In genomic region chr1:119747451-119747850, GRCh38 we compare ENCODE assay signal across 13 cellular contexts.
"Had no signal": no experiment of that assay in that cellular context is flagged by ENCODE, and none has a peak within 500 bp of the region (broad histone marks: within the 10 kb centered on the region; RNA-seq: fewer than 3 reads in every experiment).

No MANE protein-coding gene starts in this region.

- DNase-seq: activated CD4-positive, alpha-beta T cell treated with anti-CD3 and anti-CD28 coated beads for 48 hours; activated CD8-positive, alpha-beta T cell treated with anti-CD3 and anti-CD28 coated beads, Interleukin-2, amount 10 ng/mL, durations not matched to agents 7 days and 5 days; activated naive CD4-positive, alpha-beta T cell treated with anti-CD3 and anti-CD28 coated beads, Interleukin-2, amount 10 ng/mL, durations not matched to agents 7 days and 5 days; amniotic stem cell; foreskin melanocyte; head of caudate nucleus; kidney; midbrain; right cardiac atrium; spleen; stimulated activated CD4-positive, alpha-beta T cell treated with anti-CD3 and anti-CD28 coated beads, Interleukin-1b, Interleukin-23, amount 100 ng/mL, for 48 hours; stimulated activated naive B cell treated with anti-CD40 and anti-IgM and Interleukin-4, amounts not matched to agents 10 μg/mL and 1 μg/mL and 100 μg/mL, for 72 hours had no signal

- H3K9me3 ChIP-seq: spleen had no signal

- H3K4me3 ChIP-seq: spleen had no signal

- H3K27ac ChIP-seq: spleen, VCaP had no signal

- H3K36me3 ChIP-seq: spleen had no signal

- FAIRE-seq: kidney had no signal

- ATAC-seq: activated CD8-positive, alpha-beta T cell treated with anti-CD3 and anti-CD28 coated beads, Interleukin-2, amount 10 ng/mL, durations not matched to agents 7 days and 5 days; right cardiac atrium; stimulated activated naive B cell treated with anti-CD40 and anti-IgM and Interleukin-4, amounts not matched to agents 10 μg/mL and 1 μg/mL and 100 μg/mL, for 72 hours had no signal

- H3K27me3 ChIP-seq: spleen had no signal
